Comparison of ENCODE assay signal across 8 cellular contexts in genomic region chr12:46268349-46268616, GRCh38. TPM values are rescaled to one million over a fixed set of nuclear protein-coding genes. Genes with fewer than 3 reads are reported as not detected.
DNase-seq lines count a peak whose midpoint lies in the region; ATAC-seq and TF ChIP-seq lines count a peak whose summit lies in the region.

No MANE protein-coding gene starts in this region.

- no peak for ATAC-seq in HG03439 (IDR thresholded peaks at IDR 0.05; ENCODE audit: unreplicated experiment)

- peak overlapping the region; percentile 95 for H3K4me3 ChIP-seq in GM06990 (replicated peaks; ENCODE audit: low read depth, low read length)
- peak overlapping the region; percentile 91 for H3K4me3 ChIP-seq in NT2/D1 (ENCODE audit: insufficient read length, low read depth)
- peak overlapping the region; percentile 88 for H3K4me3 ChIP-seq in fibroblast of mammary gland (ENCODE audit: control insufficient read depth, low read depth, low read length)
- peak overlapping the region; percentile 94 for H3K4me3 ChIP-seq in rectal smooth muscle tissue (ENCODE audit: low read length)

- DNase-seq in GM06990 (ENCODE audit: extremely low read depth, insufficient read length) (no peak), NT2/D1 (ENCODE audit: low read depth, low spot score) (no peak), fibroblast of mammary gland (ENCODE audit: low read depth) (peak; percentile 16), dedifferentiated amniotic fluid mesenchymal stem cell (ENCODE audit: extremely low spot score) (no peak), chondrocyte (ENCODE audit: low spot score) (no peak)
- no peak for DNase-seq in activated CD4-positive, CD25-positive, alpha-beta regulatory T cell treated with anti-CD3 and anti-CD28 coated beads, Interleukin-2, amount 50 U/mL, for 72 hours

- H3K4me3 Mint-ChIP-seq in chondrocyte (ENCODE audit: unreplicated experiment) = no peak overlapping the region

- H3K9me3 ChIP-seq in NT2/D1 (ENCODE audit: insufficient read depth, low read length) = no peaks in the 10 kb centered on the region

- H3K27ac ChIP-seq in rectal smooth muscle tissue (ENCODE audit: low read depth, low read length) = peak overlapping the region; percentile 86

- H3K27ac Mint-ChIP-seq in chondrocyte (ENCODE audit: unreplicated experiment) = no peak overlapping the region

- H3K4me1 Mint-ChIP-seq in chondrocyte (ENCODE audit: low read depth) = peaks cover 16% of the 10 kb centered on the region

- H3K27me3 ChIP-seq in GM06990 (replicated peaks; ENCODE audit: control insufficient read depth, insufficient read depth, low read length) = no peaks in the 10 kb centered on the region
- no peaks in the 10 kb centered on the region for H3K27me3 ChIP-seq in NT2/D1 (ENCODE audit: insufficient read depth, insufficient read length)
- no peaks in the 10 kb centered on the region for H3K27me3 ChIP-seq in rectal smooth muscle tissue (ENCODE audit: control insufficient read depth, insufficient read depth, low read length)

- H3K9me3 Mint-ChIP-seq in chondrocyte (ENCODE audit: low read depth) = no peaks in the 10 kb centered on the region

- H3K27me3 Mint-ChIP-seq in chondrocyte (ENCODE audit: low read depth) = no peaks in the 10 kb centered on the region

- H3K9ac ChIP-seq in NT2/D1 (ENCODE audit: insufficient read length, low read depth) = peak overlapping the region; percentile 87
- H3K9ac ChIP-seq in rectal smooth muscle tissue (ENCODE audit: low read length) = peak overlapping the region; percentile 79

- H3K4me1 ChIP-seq in NT2/D1 (ENCODE audit: insufficient read depth, insufficient read length) = peaks cover 3% of the 10 kb centered on the region
- peaks cover 11% of the 10 kb centered on the region for H3K4me1 ChIP-seq in rectal smooth muscle tissue (ENCODE audit: control insufficient read depth, insufficient read depth, low read length)

- H3K36me3 Mint-ChIP-seq in chondrocyte (ENCODE audit: low read depth) = peaks cover 3% of the 10 kb centered on the region

- TF ChIP-seq CTCF in GM06990 (IDR thresholded peaks at IDR 0.05; ENCODE audit: insufficient read depth, low read length, poor library complexity, severe bottlenecking) (no peak), fibroblast of mammary gland (conservative IDR thresholded peaks at IDR 0.05; ENCODE audit: control insufficient read depth, insufficient read depth, low read depth, low read length) (no peak), chondrocyte (IDR thresholded peaks at IDR 0.05) (no peak)

- H3K36me3 ChIP-seq in GM06990 (ENCODE audit: control insufficient read depth, insufficient read depth, low read length) = no peaks in the 10 kb centered on the region
- peaks cover 5% of the 10 kb centered on the region for H3K36me3 ChIP-seq in NT2/D1 (ENCODE audit: insufficient read depth, insufficient read length, low read length)
- no peaks in the 10 kb centered on the region for H3K36me3 ChIP-seq in rectal smooth muscle tissue (ENCODE audit: control insufficient read depth, insufficient read depth, low read length)

RNA-seq across cellular contexts. Expression of gene SLC38A1, which starts 0.6 kb away (rescaled TPM):
- 83.4 to 185 TPM (median 176 TPM) in 3 replicates for total RNA-seq in chondrocyte
